ENCODE assay signal across 23 cellular contexts in genomic region chr18:29002747-29003146, GRCh38.
DNase-seq lines count a peak whose midpoint lies in the region; ATAC-seq and TF ChIP-seq lines count a peak whose summit lies in the region.
"Had no signal": no experiment of that assay in that cellular context is flagged by ENCODE, and none has a peak within 500 bp of the region (broad histone marks: within the 10 kb centered on the region; RNA-seq: fewer than 3 reads in every experiment).

No MANE protein-coding gene starts in this region.

- H3K4me3 Mint-ChIP-seq in T-helper 2 cell treated with Interferon-gamma antibody and Interleukin-4, amounts not matched to agents 5 μg/mL and 100 μg/mL, for 36 hours: no peak overlapping the region
- H3K4me3 Mint-ChIP-seq: B cell; CD4-positive, CD25-positive, alpha-beta regulatory T cell; IgD-negative memory B cell had no signal

- TF ChIP-seq EP300 in ovary (IDR thresholded peaks at IDR 0.05) (no peak), transverse colon (IDR thresholded peaks at IDR 0.05; ENCODE audit: low read depth) (no peak)

- no peak for TF ChIP-seq POLR2A in breast epithelium (IDR thresholded peaks at IDR 0.05)
- TF ChIP-seq POLR2A in ovary (IDR thresholded peaks at IDR 0.05): no peak
- no peak for TF ChIP-seq POLR2A in transverse colon (IDR thresholded peaks at IDR 0.05)

- H3K27ac ChIP-seq in mammary epithelial cell (ENCODE audit: insufficient read depth, low read depth, low read length) (no peak overlapping the region), breast epithelium (no peak overlapping the region), ovary (peak overlapping the region in 1 of 2 donors; percentile 39), transverse colon (peak overlapping the region in 2 of 4 donors; percentile 13 to 37)
- H3K27ac ChIP-seq: SJCRH30 had no signal

- H3K4me2 ChIP-seq in mammary epithelial cell (ENCODE audit: insufficient read depth, low read depth, low read length): no peak overlapping the region

- H2AFZ ChIP-seq in mammary epithelial cell (ENCODE audit: low read depth, low read length): peak overlapping the region; percentile 28

- H3K79me2 ChIP-seq in mammary epithelial cell (ENCODE audit: insufficient read depth, low read length): no peaks in the 10 kb centered on the region

- no peak overlapping the region for H3K9ac ChIP-seq in mammary epithelial cell (ENCODE audit: insufficient read depth, low read length)

- H3K9me3 Mint-ChIP-seq in T-helper 2 cell treated with Interferon-gamma antibody and Interleukin-4, amounts not matched to agents 5 μg/mL and 100 μg/mL, for 36 hours: peaks cover 28% of the 10 kb centered on the region

- H3K27me3 Mint-ChIP-seq in T-helper 2 cell treated with Interferon-gamma antibody and Interleukin-4, amounts not matched to agents 5 μg/mL and 100 μg/mL, for 36 hours (ENCODE audit: low read depth): no peaks in the 10 kb centered on the region
- H3K27me3 Mint-ChIP-seq: B cell; CD4-positive, CD25-positive, alpha-beta regulatory T cell; IgD-negative memory B cell had no signal

- no peaks in the 10 kb centered on the region for H3K36me3 Mint-ChIP-seq in T-helper 2 cell treated with Interferon-gamma antibody and Interleukin-4, amounts not matched to agents 5 μg/mL and 100 μg/mL, for 36 hours (ENCODE audit: low read depth)
- H3K36me3 Mint-ChIP-seq: CD4-positive, CD25-positive, alpha-beta regulatory T cell; IgD-negative memory B cell had no signal

- H3K9me3 ChIP-seq in mammary epithelial cell (replicated peaks; ENCODE audit: insufficient read depth, low read length) (no peaks in the 10 kb centered on the region), breast epithelium (no peaks in the 10 kb centered on the region), ovary (no peaks in the 10 kb centered on the region), transverse colon (no peaks in the 10 kb centered on the region)
- H3K9me3 ChIP-seq: SJCRH30 had no signal

- dilution Hi-C loops in mammary epithelial cell (cut with HindIII; ENCODE audit: low sequenced_read_pairs): no loop called here

- H3K27me3 ChIP-seq in mammary epithelial cell (ENCODE audit: insufficient read depth, low read length) (no peaks in the 10 kb centered on the region), breast epithelium (no peaks in the 10 kb centered on the region), ovary (no peaks in the 10 kb centered on the region), transverse colon (no peaks in the 10 kb centered on the region)
- H3K27me3 ChIP-seq: SJCRH30 had no signal

- H3K4me3 ChIP-seq in mammary epithelial cell (replicated peaks in 1 of 3; ENCODE audit: insufficient read depth in 1 of 3, low read depth in 2 of 3, low read length in 3 of 3) (no peak overlapping the region), breast epithelium (no peak overlapping the region), fibroblast of villous mesenchyme (ENCODE audit: low read depth, low read length) (no peak overlapping the region), ovary (peak overlapping the region; percentile 6), transverse colon (no peak overlapping the region)
- H3K4me3 ChIP-seq: SJCRH30 had no signal

- intact Hi-C loops in mammary epithelial cell (cut with micrococcal nuclease) (no loop called here), breast epithelium (cut with DNase I; ENCODE audit: low total_unique reads) (no loop called here), ovary (cut with DNase I) (no loop called here), Right ventricle myocardium inferior (cut with DNase I) (no loop called here), transverse colon (cut with DNase I; ENCODE audit: low total_unique reads) (no loop called here)

- H4K20me1 ChIP-seq in mammary epithelial cell (ENCODE audit: insufficient read depth, low read length): no peaks in the 10 kb centered on the region

- no peak for TF ChIP-seq CTCF in mammary epithelial cell (conservative IDR thresholded peaks at IDR 0.05 in 1 of 2, IDR thresholded peaks at IDR 0.05 in 1 of 2; ENCODE audit: extremely low read depth in 1 of 2, insufficient read depth in 1 of 2, low read depth in 1 of 2, low read length in 2 of 2)
- no peak for TF ChIP-seq CTCF in breast epithelium (IDR thresholded peaks at IDR 0.05)
- TF ChIP-seq CTCF in fibroblast of villous mesenchyme (IDR thresholded peaks at IDR 0.05; ENCODE audit: insufficient read depth, low read depth, low read length): no peak
- TF ChIP-seq CTCF in ovary (IDR thresholded peaks at IDR 0.05): no peak
- no peak for TF ChIP-seq CTCF in transverse colon (IDR thresholded peaks at IDR 0.05)

- BruUV-seq in mammary epithelial cell (replicated peaks; lab: Mats Ljungman, UMichigan): no TSS peak

- CTCF ChIA-PET in mammary epithelial cell (lab: Charles Lee; ENCODE audit: low non-redundant PET): no interaction called here

- ATAC-seq in Right ventricle myocardium inferior: no peak

- DNase-seq in mammary epithelial cell (no peak), breast epithelium (ENCODE audit: low spot score in 2 of 2) (no peak), fibroblast of villous mesenchyme (ENCODE audit: low read depth) (peak; percentile 53), ovary (peak in 3 of 5 donors; percentile 11 to 38 (median 36)), Right ventricle myocardium inferior (ENCODE audit: missing footprints) (no peak), SIG-M5 (lab: John Stamatoyannopoulos, UW) (no peak), transverse colon (no peak)
- DNase-seq in T-helper 2 cell treated with Interferon-gamma antibody and Interleukin-4, amounts not matched to agents 5 μg/mL and 100 μg/mL, for 36 hours (ENCODE audit: low spot score): no peak
- DNase-seq: 8988T; CD4-positive, CD25-positive, alpha-beta regulatory T cell; COR-L47; DMS 273 treated with DMSO at 0.1 percent for 48 hours; DND-41; HCEC 1CT; Karpas-422; NCI-H1417 treated with DMSO at 0.1 percent for 48 hours; NCI-H1930; NCI-H446 treated with DMSO at 0.1 percent for 48 hours; NCI-H82; RPMI8226; SJCRH30 had no signal

- 53% methylated on average over 8 of the region's 8 CpGs for WGBS in mammary epithelial cell (ENCODE audit: low coverage, missing lambda C conversion rate)
- 6 to 10% (median 7%) methylated on average over 8 of the region's 8 CpGs for WGBS in ovary, 3 donors
- 27 to 32% methylated on average over 6 to 8 of the region's 8 CpGs for WGBS in transverse colon (ENCODE audit: low coverage in 1 of 2), 2 donors

- H3K4me1 ChIP-seq in mammary epithelial cell (ENCODE audit: insufficient read depth, low read length) (no peaks in the 10 kb centered on the region), breast epithelium (no peaks in the 10 kb centered on the region), ovary (ENCODE audit: insufficient read depth) (peaks cover 3% of the 10 kb centered on the region), transverse colon (no peaks in the 10 kb centered on the region)
- H3K4me1 ChIP-seq: SJCRH30 had no signal

- in situ Hi-C loops in mammary epithelial cell (cut with MboI; ENCODE audit: low sequenced_read_pairs in 2 of 2) (no loop called here), transverse colon (cut with MboI; ENCODE audit: low pct_ligation_motif_present in 1 of 4, low pct_unique_long_range_greater_than_20kb in 1 of 4, low sequenced_read_pairs in 3 of 4) (no loop called here)

- H3K4me1 Mint-ChIP-seq in T-helper 2 cell treated with Interferon-gamma antibody and Interleukin-4, amounts not matched to agents 5 μg/mL and 100 μg/mL, for 36 hours (ENCODE audit: low read depth): no peaks in the 10 kb centered on the region
- H3K4me1 Mint-ChIP-seq: B cell; CD4-positive, CD25-positive, alpha-beta regulatory T cell; IgD-negative memory B cell had no signal

- no peaks in the 10 kb centered on the region for H3K36me3 ChIP-seq in mammary epithelial cell (ENCODE audit: insufficient read depth, low read length)
- no peaks in the 10 kb centered on the region for H3K36me3 ChIP-seq in breast epithelium
- H3K36me3 ChIP-seq in ovary: no peaks in the 10 kb centered on the region
- no peaks in the 10 kb centered on the region for H3K36me3 ChIP-seq in transverse colon
- H3K36me3 ChIP-seq: SJCRH30 had no signal

- H3K27ac Mint-ChIP-seq in T-helper 2 cell treated with Interferon-gamma antibody and Interleukin-4, amounts not matched to agents 5 μg/mL and 100 μg/mL, for 36 hours: no peak overlapping the region
- H3K27ac Mint-ChIP-seq: B cell; CD4-positive, CD25-positive, alpha-beta regulatory T cell; IgD-negative memory B cell had no signal

Comparison
In these comparisons a context has a peak if more than half of its experiments do, and no peak if none do; other contexts are left out.
1. DNase-seq: peak in fibroblast of villous mesenchyme (single experiment) and ovary (3 of 5); none in mammary epithelial cell (single experiment), breast epithelium (0 of 2), Right ventricle myocardium inferior (single experiment), SIG-M5 (single experiment), T-helper 2 cell treated with Interferon-gamma antibody and Interleukin-4, amounts not matched to agents 5 μg/mL and 100 μg/mL, for 36 hours (single experiment) and transverse colon (single experiment).